In genomic region chr3:58164916-58165821, GRCh38 we compare ENCODE assay signal across 12 cellular contexts. TPM values are rescaled to one million over a fixed set of nuclear protein-coding genes. Genes with fewer than 3 reads are reported as not detected.
DNase-seq lines count a peak whose midpoint lies in the region; ATAC-seq, FAIRE-seq and TF ChIP-seq lines count a peak whose summit lies in the region.
"Had no signal": no experiment of that assay in that cellular context is flagged by ENCODE, and none has a peak within 500 bp of the region (broad histone marks: within the 10 kb centered on the region; RNA-seq: fewer than 3 reads in every experiment).

No MANE protein-coding gene starts in this region.

- no peak for TF ChIP-seq EP300 in A549 (IDR thresholded peaks at IDR 0.05)

- DNase-seq in A549 (ENCODE audit: low read depth in 1 of 2, low spot score in 1 of 2) (peak in 1 of 2 experiments; percentile 55), NCI-H2196 (lab: John Stamatoyannopoulos, UW; ENCODE audit: unreplicated experiment) (peak; percentile 25), endothelial cell of umbilical vein (ENCODE audit: low read depth, low spot score) (no peak), GM20000 (ENCODE audit: low spot score) (no peak), ecto neural progenitor cell (ENCODE audit: low spot score) (no peak), OCI-M2 (lab: John Stamatoyannopoulos, UW; ENCODE audit: unreplicated experiment) (no peak)
- no peak for DNase-seq in stimulated activated CD8-positive, alpha-beta memory T cell treated with anti-CD3 and anti-CD28 coated beads, Interleukin-4, amount 100 ng/mL, for 48 hours
- DNase-seq: NCI-H1930; stimulated activated CD4-positive, alpha-beta T cell treated with anti-CD3 and anti-CD28 coated beads, Interleukin-1b, Interleukin-23, amount 100 ng/mL, for 48 hours had no signal

- peaks cover 78% of the 10 kb centered on the region for H3K36me3 Mint-ChIP-seq in nephron (ENCODE audit: low read depth)

- no peak overlapping the region for H2AFZ ChIP-seq in endothelial cell of umbilical vein (ENCODE audit: low read depth, low read length)

- peaks cover 12% of the 10 kb centered on the region for H3K79me2 ChIP-seq in endothelial cell of umbilical vein (ENCODE audit: control insufficient read depth, insufficient read depth, low read length)

- peaks cover 45 to 57% of the 10 kb centered on the region in 2 experiments for H3K36me3 ChIP-seq in endothelial cell of umbilical vein (ENCODE audit: control insufficient read depth in 2 of 2, extremely low read depth in 1 of 2, insufficient read depth in 2 of 2, low read length in 2 of 2)

- TF ChIP-seq POLR2A in A549 (IDR thresholded peaks at IDR 0.05; ENCODE audit: low read length) = no peak
- TF ChIP-seq POLR2A in endothelial cell of umbilical vein (IDR thresholded peaks at IDR 0.05; ENCODE audit: low read depth, low read length) = no peak

- H3K27me3 ChIP-seq in endothelial cell of umbilical vein (ENCODE audit: control insufficient read depth in 2 of 2, insufficient read depth in 2 of 2, low read length in 2 of 2) = no peaks in the 10 kb centered on the region

- CTCF ChIA-PET in A549 (lab: Yijun Ruan, JAX) = interaction anchor here (0.8 to 4.8 kb wide), 6 partner anchors 7 to 215 kb away, joined by 3 to 49 read pairs (median 6); no protein-coding TSS in a partner anchor
- CTCF ChIA-PET in endothelial cell of umbilical vein (lab: Charles Lee) = interaction anchor here (0.9 to 1.6 kb wide), 2 partner anchors 9 to 12 kb away, joined by 4 to 5 read pairs; no protein-coding TSS in a partner anchor

- H3K9ac ChIP-seq in endothelial cell of umbilical vein (replicated peaks; ENCODE audit: extremely low read depth, insufficient read depth, low read length) = no peak overlapping the region

- no peaks in the 10 kb centered on the region for H4K20me1 ChIP-seq in endothelial cell of umbilical vein (replicated peaks; ENCODE audit: control insufficient read depth, extremely low read depth, insufficient read depth, low read length)

- H3K4me3 ChIP-seq in A549 = peak overlapping the region; percentile 19; the same call in 2 of the 3 replicates
- H3K4me3 ChIP-seq in endothelial cell of umbilical vein (replicated peaks in 1 of 3; ENCODE audit: insufficient read depth in 1 of 3, low read depth in 1 of 3, low read length in 3 of 3) = no peak overlapping the region

- dilution Hi-C loops in endothelial cell of umbilical vein (cut with MboI; ENCODE audit: extremely low pct_ligation_motif_present, low sequenced_read_pairs) = no loop called here

- WGBS in A549 (ENCODE audit: missing lambda C conversion rate) = 28% methylated on average over 14 of the region's 15 CpGs

- POLR2A ChIA-PET in A549 (lab: Yijun Ruan, JAX) = no interaction called here
- POLR2A ChIA-PET in endothelial cell of umbilical vein (lab: Charles Lee) = interaction anchor here (0.5 kb wide), 1 partner anchor 33 kb away, joined by 4 read pairs; no protein-coding TSS in a partner anchor

- H3K9me3 Mint-ChIP-seq in nephron = no peaks in the 10 kb centered on the region

- H3K4me1 Mint-ChIP-seq in nephron = peaks cover 62% of the 10 kb centered on the region

- no peak for TF ChIP-seq RAD21 in A549 (conservative IDR thresholded peaks at IDR 0.05 in 1 of 2, IDR thresholded peaks at IDR 0.05 in 1 of 2)

- H3K4me2 ChIP-seq in A549 (peak overlapping the region; percentile 70), endothelial cell of umbilical vein (ENCODE audit: insufficient read depth, low read length) (no peak overlapping the region)

- no peak for FAIRE-seq in A549 (lab: Jason Lieb, UNC)
- no peak for FAIRE-seq in endothelial cell of umbilical vein (lab: Jason Lieb, UNC)
- FAIRE-seq: endometrium had no signal

- H3K27ac Mint-ChIP-seq in nephron = peak overlapping the region; percentile 89 to 94 (median 92)

- H3K4me3 Mint-ChIP-seq in nephron = peak overlapping the region in 2 of 3 experiments; percentile 8 to 63

- H3K9me1 ChIP-seq in endothelial cell of umbilical vein (replicated peaks; ENCODE audit: control insufficient read depth, extremely low read depth, insufficient read depth, low read length) = no peaks in the 10 kb centered on the region

- H3K27me3 Mint-ChIP-seq in nephron (ENCODE audit: low read depth) = peaks cover 6% of the 10 kb centered on the region

- H3K27ac ChIP-seq in A549 (peak overlapping the region; percentile 98), endothelial cell of umbilical vein (ENCODE audit: insufficient read depth, low read depth, low read length) (peak overlapping the region; percentile 76)

- no peaks in the 10 kb centered on the region for H3K9me3 ChIP-seq in A549
- H3K9me3 ChIP-seq in endothelial cell of umbilical vein (replicated peaks; ENCODE audit: control insufficient read depth, insufficient read depth, low read length) = no peaks in the 10 kb centered on the region

- peaks cover 93% of the 10 kb centered on the region for H3K4me1 ChIP-seq in A549
- H3K4me1 ChIP-seq in endothelial cell of umbilical vein (ENCODE audit: control insufficient read depth, extremely low read depth, insufficient read depth, low read length) = peaks cover 41% of the 10 kb centered on the region

- ATAC-seq in A549 = peak; percentile 1 to 8; a peak in 3 of 6 replicates

- BruUV-seq in endothelial cell of umbilical vein (replicated peaks; lab: Mats Ljungman, UMichigan) = no TSS peak

- TF ChIP-seq CTCF in A549 (IDR thresholded peaks at IDR 0.05) (no peak), endothelial cell of umbilical vein (IDR thresholded peaks at IDR 0.05; ENCODE audit: extremely low read depth in 1 of 2, insufficient read depth in 1 of 2, low read depth in 1 of 2, low read length in 2 of 2) (no peak), nephron (IDR thresholded peaks at IDR 0.05; ENCODE audit: unreplicated experiment in 3 of 3) (no peak), GM20000 (IDR thresholded peaks at IDR 0.05; ENCODE audit: extremely low read depth, missing control alignments) (no peak)

- intact Hi-C loops in endothelial cell of umbilical vein (cut with micrococcal nuclease) = loop anchor here (5.0 kb wide), 2 partner anchors 153 to 193 kb away; no protein-coding TSS in a partner anchor

TF ChIP-seq in A549, 52 proteins besides CTCF, POLR2A, EP300 and RAD21 (continues in another document):
- no peak for TF ChIP-seq EHMT2 (IDR thresholded peaks at IDR 0.05; ENCODE audit: low read depth)
- TF ChIP-seq RNF2 (IDR thresholded peaks at IDR 0.05; ENCODE audit: borderline replicate concordance, low read depth) = no peak
- peak; percentile 3; the same call in 1 of the 2 replicates for TF ChIP-seq EHF (CRISPR knock-in tag; IDR thresholded peaks at IDR 0.05)

TF ChIP-seq in endothelial cell of umbilical vein, 7 proteins besides CTCF, POLR2A, EP300 and RAD21:
- TF ChIP-seq EZH2 (IDR thresholded peaks at IDR 0.05; ENCODE audit: borderline replicate concordance, low read depth, low read length, severe bottlenecking) (no peak), FOS (IDR thresholded peaks at IDR 0.05; ENCODE audit: borderline replicate concordance, insufficient read depth, low read length) (no peak), POLR2AphosphoS5 (IDR thresholded peaks at IDR 0.05; ENCODE audit: insufficient read depth, low read depth, low read length) (no peak), JUN (IDR thresholded peaks at IDR 0.05; ENCODE audit: borderline replicate concordance, insufficient read depth, insufficient read length, low read depth) (no peak), GATA2 (IDR thresholded peaks at IDR 0.05; ENCODE audit: insufficient read depth, insufficient read length, low read depth, low read length) (no peak), MYC (IDR thresholded peaks at IDR 0.05; ENCODE audit: low read depth, low read length) (no peak)
- TF ChIP-seq, protein P1, sequence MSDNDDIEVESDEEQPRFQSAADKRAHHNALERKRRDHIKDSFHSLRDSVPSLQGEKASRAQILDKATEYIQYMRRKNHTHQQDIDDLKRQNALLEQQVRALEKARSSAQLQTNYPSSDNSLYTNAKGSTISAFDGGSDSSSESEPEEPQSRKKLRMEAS (IDR thresholded peaks at IDR 0.05; ENCODE audit: insufficient read depth, insufficient read length) = no peak

RNA-seq across cellular contexts. Expression of gene DNASE1L3, which starts 45.6 kb away (rescaled TPM):
- 0.19 TPM in 1 of 2 replicates, not detected in the other for polyA plus RNA-seq in A549 (2011; rRNA removed)
- polyA plus RNA-seq in A549 (2012; cell fraction: cytosol; rRNA removed) = 0.08 TPM in 1 of 2 replicates, not detected in the other
- not detected in 2 replicates for polyA plus RNA-seq in A549 (2012; cell fraction: nucleus; rRNA removed)
- not detected in 3 replicates for polyA plus RNA-seq in A549 (2017; fragmentation: RNase III; extraction: RNeasy Plus Mini Kit Qiagen cat#74134 plus additional on column Dnase treatment)
- polyA minus RNA-seq in A549 (2011; rRNA and poly(A)+ RNA removed) = 0.49 TPM in 1 of 2 replicates, not detected in the other
- total RNA-seq in endothelial cell of umbilical vein = 0.95 and 0.99 TPM in 2 replicates
- polyA plus RNA-seq in endothelial cell of umbilical vein = 1.2 and 1.3 TPM in 2 replicates
- 1.1 TPM in 2 replicates for polyA plus RNA-seq in endothelial cell of umbilical vein (2011; cell fraction: cytosol; rRNA removed)
- polyA plus RNA-seq in endothelial cell of umbilical vein (2011; cell fraction: nucleus; rRNA removed) = 0.63 and 0.97 TPM in 2 replicates
- polyA plus RNA-seq in endothelial cell of umbilical vein (2012) = 0.22 and 0.46 TPM in 2 replicates
- polyA minus RNA-seq in endothelial cell of umbilical vein = not detected in 2 replicates
- polyA minus RNA-seq in endothelial cell of umbilical vein (2011; cell fraction: cytosol; rRNA and poly(A)+ RNA removed) = not detected
- 0.24 TPM in 1 of 2 replicates, not detected in the other for polyA minus RNA-seq in endothelial cell of umbilical vein (2011; cell fraction: nucleus; rRNA and poly(A)+ RNA removed)
- total RNA-seq: kidney epithelial cell had no signal
